In genomic region chr1:11078631-11079030, GRCh38 we compare ENCODE assay signal across 22 cellular contexts. TPM values are rescaled to one million over a fixed set of nuclear protein-coding genes. Genes with fewer than 3 reads are reported as not detected.
DNase-seq lines count a peak whose midpoint lies in the region; ATAC-seq and TF ChIP-seq lines count a peak whose summit lies in the region.
"Had no signal": no experiment of that assay in that cellular context is flagged by ENCODE, and none has a peak within 500 bp of the region (broad histone marks: within the 10 kb centered on the region; RNA-seq: fewer than 3 reads in every experiment).

No MANE protein-coding gene starts in this region.

- peaks cover 55% of the 10 kb centered on the region for H3K36me3 Mint-ChIP-seq in activated naive CD8-positive, alpha-beta T cell treated with anti-CD3 and anti-CD28 coated beads, Interleukin-2, amount 50 U/mL, for 24 hours (ENCODE audit: low read depth)

- intact Hi-C loops in aorta (cut with DNase I) = no loop called here

- ATAC-seq in activated naive CD8-positive, alpha-beta T cell treated with anti-CD3 and anti-CD28 coated beads, Interleukin-2, amount 50 U/mL, for 24 hours = no peak
- ATAC-seq in aorta (ENCODE audit: low FRiP score) (no peak), HG03354 (IDR thresholded peaks at IDR 0.05; ENCODE audit: poor library complexity, severe bottlenecking, unreplicated experiment) (no peak)
- ATAC-seq: K562, pancreas, WTC11 had no signal

- CTCF ChIA-PET in AG04449 (lab: Yijun Ruan, JAX) = interaction anchor here (1.8 to 4.9 kb wide), 2 partner anchors 10 to 40 kb away, joined by 5 to 29 read pairs; no protein-coding TSS in a partner anchor

- peak overlapping the region; percentile 12 for H3K27ac Mint-ChIP-seq in activated naive CD8-positive, alpha-beta T cell treated with anti-CD3 and anti-CD28 coated beads, Interleukin-2, amount 50 U/mL, for 24 hours
- H3K27ac Mint-ChIP-seq: activated T-helper 2 cell treated with anti-CD3 and anti-CD28 coated beads, Interferon-gamma antibody, Interleukin-2, Interleukin-4, amounts not matched to agents 10 μg/mL and 5 μg/mL and 100 μg/mL, durations not matched to agents 14 hours and 24 hours and 36 hours; T-helper 1 cell treated with Interleukin-12 subunit alpha and Interleukin-12 subunit beta and Interleukin-4 antibody, amounts not matched to agents 30 μg/mL and 1 μg/mL, for 36 hours; WTC11 had no signal

- POLR2A ChIA-PET in AG04449 (lab: Yijun Ruan, JAX) = no interaction called here

- no peak overlapping the region for H3K4me3 Mint-ChIP-seq in activated naive CD8-positive, alpha-beta T cell treated with anti-CD3 and anti-CD28 coated beads, Interleukin-2, amount 50 U/mL, for 24 hours
- H3K4me3 Mint-ChIP-seq: T-helper 1 cell treated with Interleukin-12 subunit alpha and Interleukin-12 subunit beta and Interleukin-4 antibody, amounts not matched to agents 30 μg/mL and 1 μg/mL, for 36 hours; WTC11 had no signal

- H3K27me3 Mint-ChIP-seq in activated naive CD8-positive, alpha-beta T cell treated with anti-CD3 and anti-CD28 coated beads, Interleukin-2, amount 50 U/mL, for 24 hours = no peaks in the 10 kb centered on the region

- in situ Hi-C loops in GM13976 (cut with MboI; ENCODE audit: low sequenced_read_pairs, unreplicated experiment) = no loop called here

- H3K27me3 ChIP-seq in aorta (ENCODE audit: control insufficient read depth in 1 of 2, insufficient read depth in 2 of 2, low read length in 1 of 2) = no peaks in the 10 kb centered on the region
- H3K27me3 ChIP-seq: pancreas had no signal

- no peaks in the 10 kb centered on the region for H3K4me1 Mint-ChIP-seq in activated naive CD8-positive, alpha-beta T cell treated with anti-CD3 and anti-CD28 coated beads, Interleukin-2, amount 50 U/mL, for 24 hours
- H3K4me1 Mint-ChIP-seq: WTC11 had no signal

- H3K9me3 ChIP-seq in aorta (ENCODE audit: control insufficient read depth, low read length) = no peaks in the 10 kb centered on the region
- H3K9me3 ChIP-seq: pancreas had no signal

- WGBS in aorta, 2 donors = 97 to 98% methylated on average over 2 of the region's 2 CpGs

- H3K27ac ChIP-seq in aorta (ENCODE audit: low read depth in 1 of 2, low read length in 2 of 2) = no peak overlapping the region
- H3K27ac ChIP-seq: pancreas had no signal

- H3K36me3 ChIP-seq in aorta (ENCODE audit: control insufficient read depth in 1 of 2, insufficient read depth in 2 of 2, low read length in 1 of 2) = peaks cover 3 to 14% of the 10 kb centered on the region in 2 donors

- DNase-seq in AG04449 (ENCODE audit: low read depth, low spot score) (peak; percentile 53), GM13976 (ENCODE audit: low spot score) (peak; percentile 8), iris pigment epithelial cell (ENCODE audit: low read depth) (peak; percentile 33), aorta (no peak), NCI-H187 treated with DMSO at 0.1 percent for 48 hours (lab: John Stamatoyannopoulos, UW) (no peak)
- DNase-seq in activated naive CD8-positive, alpha-beta T cell treated with anti-CD3 and anti-CD28 coated beads, Interleukin-2, amount 50 U/mL, for 24 hours = no peak
- no peak for DNase-seq in stimulated activated CD4-positive, alpha-beta T cell treated with anti-CD3 and anti-CD28 coated beads, Interleukin-4, amount 100 ng/mL, for 4 hours
- DNase-seq: DND-41; NCI-H1092; NCI-H2107; NCI-H510A treated with DMSO at 0.1 percent for 48 hours; SHP77 treated with DMSO at 0.1 percent for 48 hours; stimulated activated CD4-positive, alpha-beta T cell treated with anti-CD3 and anti-CD28 coated beads, Interleukin-2, amount 100 ng/mL, for 24 hours had no signal

- TF ChIP-seq CTCF in AG04449 (IDR thresholded peaks at IDR 0.05; ENCODE audit: insufficient read depth, low read length, missing control alignments) (no peak), GM13976 (IDR thresholded peaks at IDR 0.05; ENCODE audit: borderline replicate concordance, control extremely low read depth, extremely low read depth, insufficient read depth, missing control alignments) (no peak)

- no peaks in the 10 kb centered on the region for H3K9me3 Mint-ChIP-seq in activated naive CD8-positive, alpha-beta T cell treated with anti-CD3 and anti-CD28 coated beads, Interleukin-2, amount 50 U/mL, for 24 hours
- H3K9me3 Mint-ChIP-seq: activated T-helper 2 cell treated with anti-CD3 and anti-CD28 coated beads, Interferon-gamma antibody, Interleukin-2, Interleukin-4, amounts not matched to agents 10 μg/mL and 5 μg/mL and 100 μg/mL, durations not matched to agents 14 hours and 24 hours and 36 hours; T-helper 1 cell treated with Interleukin-12 subunit alpha and Interleukin-12 subunit beta and Interleukin-4 antibody, amounts not matched to agents 30 μg/mL and 1 μg/mL, for 36 hours; WTC11 had no signal

- H3K4me1 ChIP-seq in aorta (ENCODE audit: control insufficient read depth in 1 of 2, insufficient read depth in 2 of 2, low read length in 2 of 2) = no peaks in the 10 kb centered on the region
- H3K4me1 ChIP-seq: pancreas had no signal

- H3K4me3 ChIP-seq in AG04449 (ENCODE audit: low read depth, low read length) (no peak overlapping the region), aorta (ENCODE audit: low read length in 2 of 2) (no peak overlapping the region)
- H3K4me3 ChIP-seq: K562, pancreas had no signal

RNA-seq across cellular contexts. Expression of gene SRM, which starts 18.8 kb away (rescaled TPM):
- 10 to 100 TPM; 48.9 to 71.2 TPM for total RNA-seq in aorta
- polyA plus RNA-seq in aorta = 10 to 100 TPM; 67.5 to 88.7 TPM

RNA-seq across cellular contexts. Expression of gene EXOSC10, which starts 21.0 kb away (rescaled TPM):
- total RNA-seq in aorta = 10 to 100 TPM; 45.3 to 53.8 TPM
- polyA plus RNA-seq in aorta = 10 to 100 TPM; 16.9 to 90.5 TPM

RNA-seq across cellular contexts. Expression of gene MASP2, which starts 31.6 kb away (rescaled TPM):
- not detected for total RNA-seq in aorta
- under 1 TPM in 1 of 2 donors, not detected in 1; 0.05 TPM for polyA plus RNA-seq in aorta
- total RNA-seq: H4, lower leg skin, pancreas had no signal
- polyA plus RNA-seq: AG04450 had no signal

Comparison
In these comparisons a context has a peak if more than half of its experiments do, and no peak if none do; other contexts are left out.
1. DNase-seq: peak in AG04449 (single experiment), GM13976 (single experiment) and iris pigment epithelial cell (single experiment); none in activated naive CD8-positive, alpha-beta T cell treated with anti-CD3 and anti-CD28 coated beads, Interleukin-2, amount 50 U/mL, for 24 hours (single experiment), stimulated activated CD4-positive, alpha-beta T cell treated with anti-CD3 and anti-CD28 coated beads, Interleukin-4, amount 100 ng/mL, for 4 hours (0 of 2), aorta (0 of 2) and NCI-H187 treated with DMSO at 0.1 percent for 48 hours (single experiment).